In genomic region chr2:216194561-216194960, GRCh38 we compare ENCODE assay signal across 19 cellular contexts.
A peak's percentile ranks its signal among the peaks of the same experiment; 100 is the strongest.
DNase-seq lines count a peak whose midpoint lies in the region; ATAC-seq and TF ChIP-seq lines count a peak whose summit lies in the region.
"Had no signal": no experiment of that assay in that cellular context is flagged by ENCODE, and none has a peak within 500 bp of the region (broad histone marks: within the 10 kb centered on the region; RNA-seq: fewer than 3 reads in every experiment).

No MANE protein-coding gene starts in this region.

- POLR2A ChIA-PET in activated CD4-positive, alpha-beta T cell treated with anti-CD3 and anti-CD28 coated beads for 36 hours (lab: Charles Lee), result interaction anchor here (0.6 to 2.2 kb wide), 4 partner anchors 12 to 1424 kb away, joined by 4 to 12 read pairs (median 4); no protein-coding TSS in a partner anchor

- intact Hi-C loops in activated CD4-positive, alpha-beta T cell treated with anti-CD3 and anti-CD28 coated beads for 36 hours (cut with DNase I, micrococcal nuclease), result loop anchor here (1.0 to 2.0 kb wide), 3 partner anchors 28 to 155 kb away; no protein-coding TSS in a partner anchor
- intact Hi-C loops in Calu3 (cut with micrococcal nuclease; ENCODE audit: unreplicated experiment), result no loop called here
- intact Hi-C loops in activated T-helper 1 cell treated with anti-CD3 and anti-CD28 coated beads, Interleukin-12 subunit alpha, Interleukin-12 subunit beta, Interleukin-2, Interleukin-4 antibody, amounts not matched to agents 30 ng/mL and 10 ng/mL and 1 ng/mL, durations not matched to agents 14 hours and 24 hours and 36 hours (cut with micrococcal nuclease), result loop anchor here (2.0 kb wide), 2 partner anchors 28 to 80 kb away; no protein-coding TSS in a partner anchor

- CTCF ChIA-PET in activated CD4-positive, alpha-beta T cell treated with anti-CD3 and anti-CD28 coated beads for 36 hours (lab: Charles Lee), result interaction anchor here (0.6 to 1.7 kb wide), 6 partner anchors 9 to 287 kb away, joined by 3 to 8 read pairs (median 4); partner anchors contain the start of gene SMARCAL1
- CTCF ChIA-PET in Calu3 (lab: Charles Lee), result no interaction called here

- peak overlapping the region; percentile 18 for H3K4me3 Mint-ChIP-seq in activated CD4-positive, alpha-beta T cell treated with anti-CD3 and anti-CD28 coated beads for 36 hours
- H3K4me3 Mint-ChIP-seq in Calu3 (ENCODE audit: low read depth, unreplicated experiment) (no peak overlapping the region), memory B cell (no peak overlapping the region)
- H3K4me3 Mint-ChIP-seq in activated T-helper 1 cell treated with anti-CD3 and anti-CD28 coated beads, Interleukin-12 subunit alpha, Interleukin-12 subunit beta, Interleukin-2, Interleukin-4 antibody, amounts not matched to agents 30 ng/mL and 10 ng/mL and 1 ng/mL, durations not matched to agents 14 hours and 24 hours and 36 hours, result no peak overlapping the region
- H3K4me3 Mint-ChIP-seq: neural crest cell had no signal

- peaks cover 66% of the 10 kb centered on the region for H3K4me1 Mint-ChIP-seq in activated CD4-positive, alpha-beta T cell treated with anti-CD3 and anti-CD28 coated beads for 36 hours
- H3K4me1 Mint-ChIP-seq in Calu3 (ENCODE audit: low read depth, unreplicated experiment), result no peaks in the 10 kb centered on the region
- peaks cover 66% of the 10 kb centered on the region for H3K4me1 Mint-ChIP-seq in activated T-helper 1 cell treated with anti-CD3 and anti-CD28 coated beads, Interleukin-12 subunit alpha, Interleukin-12 subunit beta, Interleukin-2, Interleukin-4 antibody, amounts not matched to agents 30 ng/mL and 10 ng/mL and 1 ng/mL, durations not matched to agents 14 hours and 24 hours and 36 hours (ENCODE audit: low read depth)
- H3K4me1 Mint-ChIP-seq in memory B cell, result peaks cover 9% of the 10 kb centered on the region

- BruUV-seq in Calu3 (replicated peaks; lab: Mats Ljungman, UMichigan), result no TSS peak

- H3K27ac Mint-ChIP-seq in activated CD4-positive, alpha-beta T cell treated with anti-CD3 and anti-CD28 coated beads for 36 hours, result peak overlapping the region; percentile 92
- H3K27ac Mint-ChIP-seq in Calu3 (ENCODE audit: unreplicated experiment) (peak overlapping the region; percentile 30), memory B cell (peak overlapping the region; percentile 48)
- H3K27ac Mint-ChIP-seq in activated T-helper 1 cell treated with anti-CD3 and anti-CD28 coated beads, Interleukin-12 subunit alpha, Interleukin-12 subunit beta, Interleukin-2, Interleukin-4 antibody, amounts not matched to agents 30 ng/mL and 10 ng/mL and 1 ng/mL, durations not matched to agents 14 hours and 24 hours and 36 hours, result peak overlapping the region; percentile 36

- H3K27me3 Mint-ChIP-seq in activated CD4-positive, alpha-beta T cell treated with anti-CD3 and anti-CD28 coated beads for 36 hours, result no peaks in the 10 kb centered on the region
- no peaks in the 10 kb centered on the region for H3K27me3 Mint-ChIP-seq in Calu3 (ENCODE audit: unreplicated experiment)
- H3K27me3 Mint-ChIP-seq in activated T-helper 1 cell treated with anti-CD3 and anti-CD28 coated beads, Interleukin-12 subunit alpha, Interleukin-12 subunit beta, Interleukin-2, Interleukin-4 antibody, amounts not matched to agents 30 ng/mL and 10 ng/mL and 1 ng/mL, durations not matched to agents 14 hours and 24 hours and 36 hours (ENCODE audit: insufficient read depth), result no peaks in the 10 kb centered on the region
- H3K27me3 Mint-ChIP-seq in memory B cell, result no peaks in the 10 kb centered on the region

- no peak for TF ChIP-seq CTCF in Calu3 (IDR thresholded peaks at IDR 0.05; ENCODE audit: unreplicated experiment)

- no peak for DNase-seq in activated CD4-positive, alpha-beta T cell treated with anti-CD3 and anti-CD28 coated beads for 36 hours
- no peak for DNase-seq in activated CD4-positive, alpha-beta T cell treated with anti-CD3 and anti-CD28 coated beads, Interleukin-2, amount 50 U/mL, for 48 hours
- no peak for DNase-seq in Calu3
- no peak for DNase-seq in activated T-helper 1 cell treated with anti-CD3 and anti-CD28 coated beads, Interleukin-12 subunit alpha, Interleukin-12 subunit beta, Interleukin-2, Interleukin-4 antibody, amounts not matched to agents 30 ng/mL and 10 ng/mL and 1 ng/mL, durations not matched to agents 14 hours and 24 hours and 36 hours (ENCODE audit: low spot score)
- DNase-seq in memory B cell (ENCODE audit: low spot score in 2 of 2), result no peak
- no peak for DNase-seq in D341Med (ENCODE audit: low spot score)
- no peak for DNase-seq in AG08396 (ENCODE audit: low spot score)
- DNase-seq: 8988T; HCEC 1CT; heart right ventricle; Karpas-422; left lung; NCI-H510A; NK-92 treated with Interleukin-12 subunit alpha and Interleukin-12 subunit beta, amount 100 ng/mL, for 24 hours; stimulated activated CD4-positive, alpha-beta T cell treated with anti-CD3 and anti-CD28 coated beads, Interleukin-1b, Interleukin-23, amount 100 ng/mL, for 48 hours; T1000; upper lobe of left lung had no signal

- no peak for ATAC-seq in activated CD4-positive, alpha-beta T cell treated with anti-CD3 and anti-CD28 coated beads for 36 hours
- no peak for ATAC-seq in memory B cell (ENCODE audit: low read depth)
- no peak for ATAC-seq in GM18511 (IDR thresholded peaks at IDR 0.05; ENCODE audit: unreplicated experiment)
- ATAC-seq: heart right ventricle, left lung had no signal

- peaks cover 78% of the 10 kb centered on the region for H3K36me3 Mint-ChIP-seq in activated CD4-positive, alpha-beta T cell treated with anti-CD3 and anti-CD28 coated beads for 36 hours (ENCODE audit: low read depth)
- H3K36me3 Mint-ChIP-seq in Calu3 (ENCODE audit: insufficient read depth, unreplicated experiment) (peaks cover 81% of the 10 kb centered on the region), memory B cell (peaks cover 48% of the 10 kb centered on the region)
- peaks cover 70% of the 10 kb centered on the region for H3K36me3 Mint-ChIP-seq in activated T-helper 1 cell treated with anti-CD3 and anti-CD28 coated beads, Interleukin-12 subunit alpha, Interleukin-12 subunit beta, Interleukin-2, Interleukin-4 antibody, amounts not matched to agents 30 ng/mL and 10 ng/mL and 1 ng/mL, durations not matched to agents 14 hours and 24 hours and 36 hours (ENCODE audit: low read depth)

- no peaks in the 10 kb centered on the region for H3K9me3 Mint-ChIP-seq in activated CD4-positive, alpha-beta T cell treated with anti-CD3 and anti-CD28 coated beads for 36 hours (ENCODE audit: low read depth)
- H3K9me3 Mint-ChIP-seq in Calu3 (ENCODE audit: low read depth, unreplicated experiment), result no peaks in the 10 kb centered on the region
- no peaks in the 10 kb centered on the region for H3K9me3 Mint-ChIP-seq in activated T-helper 1 cell treated with anti-CD3 and anti-CD28 coated beads, Interleukin-12 subunit alpha, Interleukin-12 subunit beta, Interleukin-2, Interleukin-4 antibody, amounts not matched to agents 30 ng/mL and 10 ng/mL and 1 ng/mL, durations not matched to agents 14 hours and 24 hours and 36 hours
- no peaks in the 10 kb centered on the region for H3K9me3 Mint-ChIP-seq in memory B cell
- H3K9me3 Mint-ChIP-seq: neural crest cell had no signal

Comparison
In these comparisons a context has a peak if more than half of its experiments do, and no peak if none do; other contexts are left out.
1. H3K27ac Mint-ChIP-seq: peak in every context shown above with its lines; median percentile 92 in activated CD4-positive, alpha-beta T cell treated with anti-CD3 and anti-CD28 coated beads for 36 hours; 48 in memory B cell; 36 in activated T-helper 1 cell treated with anti-CD3 and anti-CD28 coated beads, Interleukin-12 subunit alpha, Interleukin-12 subunit beta, Interleukin-2, Interleukin-4 antibody, amounts not matched to agents 30 ng/mL and 10 ng/mL and 1 ng/mL, durations not matched to agents 14 hours and 24 hours and 36 hours; 30 in Calu3.